In genomic region chr2:70887550-70888229, GRCh38 we compare ENCODE assay signal across 1 cellular context.
TF ChIP-seq lines count a peak whose summit lies in the region.

No MANE protein-coding gene starts in this region.

TF ChIP-seq in HepG2, 621 proteins besides CTCF, POLR2A, EP300 and RAD21 (continues in another document):
- TF ChIP-seq ARHGAP35 (CRISPR knock-in tag; IDR thresholded peaks at IDR 0.05; ENCODE audit: borderline replicate concordance) = no peak; the same call in 1 of the 2 replicates
- TF ChIP-seq SRSF1 (optimal IDR thresholded peaks at IDR 0.05; ENCODE audit: low read depth, low read length) = peak; percentile 34
- no peak for TF ChIP-seq IRF1 (CRISPR knock-in tag; IDR thresholded peaks at IDR 0.05; ENCODE audit: low read depth)
- TF ChIP-seq ARID4A (CRISPR knock-in tag; IDR thresholded peaks at IDR 0.05; ENCODE audit: borderline replicate concordance) = peak; percentile 49; the same call in 1 of the 2 replicates
- peak; percentile 34; the same call in 1 of the 2 replicates for TF ChIP-seq HDAC1 (CRISPR knock-in tag; IDR thresholded peaks at IDR 0.05)
- TF ChIP-seq NR2C2 (CRISPR knock-in tag; IDR thresholded peaks at IDR 0.05; ENCODE audit: borderline replicate concordance) = peak; percentile 40; the same call in 1 of the 2 replicates
- TF ChIP-seq ZNF572 (CRISPR knock-in tag; IDR thresholded peaks at IDR 0.05) = no peak
- no peak; the same call in 1 of the 2 replicates for TF ChIP-seq GFI1 (CRISPR knock-in tag; IDR thresholded peaks at IDR 0.05; ENCODE audit: borderline replicate concordance)
- no peak for TF ChIP-seq LCORL (IDR thresholded peaks at IDR 0.05)
- 0 out of 2 replicates have a peak, but pooled peaks have one; percentile 19 for TF ChIP-seq LCORL (CRISPR knock-in tag; IDR thresholded peaks at IDR 0.05)
- TF ChIP-seq MTA1 (CRISPR knock-in tag; IDR thresholded peaks at IDR 0.05; ENCODE audit: borderline replicate concordance) = peak; percentile 71; the same call in 1 of the 2 replicates
- peak; percentile 42; the same call in 1 of the 2 replicates for TF ChIP-seq NFKB2 (CRISPR knock-in tag; IDR thresholded peaks at IDR 0.05; ENCODE audit: borderline replicate concordance)
- TF ChIP-seq ZSCAN9 (CRISPR knock-in tag; IDR thresholded peaks at IDR 0.05; ENCODE audit: borderline replicate concordance) = no peak
- TF ChIP-seq TP53 (CRISPR knock-in tag; conservative IDR thresholded peaks at IDR 0.05) = no peak
- no peak for TF ChIP-seq MAZ (IDR thresholded peaks at IDR 0.05; ENCODE audit: borderline replicate concordance, low read depth, low read length)
- peak; percentile 46; the same call in 1 of the 2 replicates for TF ChIP-seq MAZ (CRISPR knock-in tag; IDR thresholded peaks at IDR 0.05; ENCODE audit: low read depth)
- 0 out of 2 replicates have a peak, but pooled peaks have one; percentile 25 for TF ChIP-seq ZNF574 (CRISPR knock-in tag; IDR thresholded peaks at IDR 0.05)
- TF ChIP-seq ZNF446 (CRISPR knock-in tag; IDR thresholded peaks at IDR 0.05) = no peak
- TF ChIP-seq HNF4G (IDR thresholded peaks at IDR 0.05; ENCODE audit: borderline replicate concordance, low read depth, low read length) = peak; percentile 4; the same call in 1 of the 2 replicates
- no peak for TF ChIP-seq HNF4G (CRISPR knock-in tag; IDR thresholded peaks at IDR 0.05; ENCODE audit: borderline replicate concordance, low read depth)
- 0 out of 2 replicates have a peak, but pooled peaks have one; percentile 58 for TF ChIP-seq POGZ (CRISPR knock-in tag; IDR thresholded peaks at IDR 0.05)
- TF ChIP-seq TFDP1 (CRISPR knock-in tag; IDR thresholded peaks at IDR 0.05; ENCODE audit: borderline replicate concordance) = peak; percentile 70; the same call in 1 of the 2 replicates
- 0 out of 2 replicates have a peak, but pooled peaks have one; percentile 36 for TF ChIP-seq ZNF335 (CRISPR knock-in tag; IDR thresholded peaks at IDR 0.05)
- peak; percentile 66 for TF ChIP-seq HNRNPK (IDR thresholded peaks at IDR 0.05; ENCODE audit: low read depth, low read length, poor library complexity, severe bottlenecking)
- peak; percentile 41; the same call in 1 of the 2 replicates for TF ChIP-seq PAXIP1 (CRISPR knock-in tag; conservative IDR thresholded peaks at IDR 0.05)
- TF ChIP-seq CCDC6 (CRISPR knock-in tag; IDR thresholded peaks at IDR 0.05) = peak; percentile 51; the same call in 1 of the 2 replicates
- no peak for TF ChIP-seq SP1 (IDR thresholded peaks at IDR 0.05)
- TF ChIP-seq SP1 (CRISPR knock-in tag; IDR thresholded peaks at IDR 0.05) = 0 out of 2 replicates have a peak, but pooled peaks have one; percentile 13
- TF ChIP-seq ZHX2 (IDR thresholded peaks at IDR 0.05; ENCODE audit: low read depth) = no peak
- no peak for TF ChIP-seq ZHX2 (CRISPR knock-in tag; IDR thresholded peaks at IDR 0.05; ENCODE audit: borderline replicate concordance)
- TF ChIP-seq HIVEP1 (CRISPR knock-in tag; IDR thresholded peaks at IDR 0.05) = 0 out of 2 replicates have a peak, but pooled peaks have one; percentile 20
- no peak for TF ChIP-seq ZNF513 (CRISPR knock-in tag; conservative IDR thresholded peaks at IDR 0.05)
- peak; percentile 32; the same call in 1 of the 2 replicates for TF ChIP-seq ZFX (CRISPR knock-in tag; IDR thresholded peaks at IDR 0.05; ENCODE audit: low read depth)
- TF ChIP-seq RXRA (CRISPR knock-in tag; IDR thresholded peaks at IDR 0.05) = peak; percentile 64
- 0 out of 2 replicates have a peak, but pooled peaks have one; percentile 30 for TF ChIP-seq DMAP1 (CRISPR knock-in tag; IDR thresholded peaks at IDR 0.05)
- no peak for TF ChIP-seq DBP (CRISPR knock-in tag; IDR thresholded peaks at IDR 0.05; ENCODE audit: not compliant biosample characterization)
- TF ChIP-seq NR2F6 (IDR thresholded peaks at IDR 0.05) = peak; percentile 43; the same call in 1 of the 2 replicates
- peak; percentile 42; the same call in 1 of the 2 replicates for TF ChIP-seq NR2F6 (CRISPR knock-in tag; IDR thresholded peaks at IDR 0.05)
- TF ChIP-seq ZNF484 (CRISPR knock-in tag; IDR thresholded peaks at IDR 0.05; ENCODE audit: borderline replicate concordance, low read depth) = no peak
